26 cellular contexts compared by ENCODE assay signal in genomic region chr5:122924203-122924602, GRCh38.
DNase-seq lines count a peak whose midpoint lies in the region; ATAC-seq and TF ChIP-seq lines count a peak whose summit lies in the region.
"Had no signal": no experiment of that assay in that cellular context is flagged by ENCODE, and none has a peak within 500 bp of the region (broad histone marks: within the 10 kb centered on the region; RNA-seq: fewer than 3 reads in every experiment).

No MANE protein-coding gene starts in this region.

- no peak overlapping the region for H3K9ac ChIP-seq in GM23248

- in situ Hi-C loops in GM23248 (cut with MboI): no loop called here

- peak; percentile 53 for ATAC-seq in foreskin keratinocyte
- ATAC-seq: natural killer cell treated with Interleukin-12 subunit alpha and Interleukin-12 subunit beta and Interleukin-15 and Interleukin-18, amount 100 ng/mL, for 72 hours; PC-3 had no signal

- H3K9me3 ChIP-seq in GM23248 (ENCODE audit: low read depth) (no peaks in the 10 kb centered on the region), WERI-Rb-1 (ENCODE audit: severe bottlenecking) (no peaks in the 10 kb centered on the region)
- H3K9me3 ChIP-seq: heart left ventricle, ovary, SJSA1 had no signal

- peaks cover 4% of the 10 kb centered on the region; the same call in 1 of the 2 replicates for H4K20me1 ChIP-seq in GM23248 (ENCODE audit: insufficient read depth)

- 24 to 31% methylated on average over 5 of the region's 5 CpGs for WGBS in GM23248 (ENCODE audit: low coverage in 1 of 2, low lambda C conversion rate in 2 of 2, missing lambda C conversion rate in 2 of 2), 2 experiments

- no peaks in the 10 kb centered on the region for H3F3A ChIP-seq in GM23248 (ENCODE audit: insufficient read depth)

- H3K79me2 ChIP-seq in GM23248 (ENCODE audit: insufficient read depth): peaks cover 64% of the 10 kb centered on the region

- H3K9me2 ChIP-seq in GM23248 (ENCODE audit: insufficient read depth): no peaks in the 10 kb centered on the region

- peaks cover 11% of the 10 kb centered on the region for H3K4me1 ChIP-seq in GM23248 (ENCODE audit: insufficient read depth)
- H3K4me1 ChIP-seq in foreskin keratinocyte: no peaks in the 10 kb centered on the region
- H3K4me1 ChIP-seq: heart left ventricle, SJSA1 had no signal

- DNase-seq in A172 (ENCODE audit: low spot score): peak; percentile 38
- peak; percentile 83 for DNase-seq in GM23248
- peak; percentile 71 for DNase-seq in amniotic epithelial cell (ENCODE audit: low read depth)
- DNase-seq in foreskin keratinocyte: no peak
- DNase-seq in Ammon's horn (ENCODE audit: low spot score): no peak
- DNase-seq in WERI-Rb-1: no peak
- no peak for DNase-seq in activated CD4-positive, alpha-beta T cell treated with anti-CD3 and anti-CD28 coated beads, Interleukin-2, amount 50 U/mL, for 1 hour
- no peak for DNase-seq in caudate nucleus (lab: John Stamatoyannopoulos, UW)
- DNase-seq: ACHN; activated CD4-positive, alpha-beta T cell treated with anti-CD3 and anti-CD28 coated beads, Interleukin-2, amount 10 ng/mL, durations not matched to agents 24 days and 14 days; activated naive CD8-positive, alpha-beta T cell treated with anti-CD3 and anti-CD28 coated beads, Interleukin-2, amount 10 ng/mL, durations not matched to agents 7 days and 5 days; CD4-positive, alpha-beta T cell; DMS153; effector CD8-positive, alpha-beta T cell; HCEC 1CT; heart left ventricle; Karpas-422; left colon; NCI-H1105 treated with DMSO at 0.1 percent for 48 hours; NCI-H2029 treated with DMSO at 0.1 percent for 48 hours; NCI-H345; ovary; PC-3; T-helper 1 cell had no signal

- H3K27me3 ChIP-seq in GM23248 (replicated peaks; ENCODE audit: insufficient read depth): no peaks in the 10 kb centered on the region
- H3K27me3 ChIP-seq in foreskin keratinocyte: no peaks in the 10 kb centered on the region
- H3K27me3 ChIP-seq in WERI-Rb-1 (ENCODE audit: insufficient read depth, low read depth, severe bottlenecking): no peaks in the 10 kb centered on the region
- H3K27me3 ChIP-seq: heart left ventricle, ovary, SJSA1 had no signal

- H3K36me3 ChIP-seq in GM23248 (ENCODE audit: low read depth) (no peaks in the 10 kb centered on the region), WERI-Rb-1 (no peaks in the 10 kb centered on the region)
- H3K36me3 ChIP-seq: heart left ventricle, ovary, SJSA1 had no signal

- no peak overlapping the region for H2AFZ ChIP-seq in GM23248

- TF ChIP-seq CTCF in foreskin keratinocyte (conservative IDR thresholded peaks at IDR 0.05) (no peak), WERI-Rb-1 (IDR thresholded peaks at IDR 0.05; ENCODE audit: low read depth, low read length) (no peak)

- H3K4me3 ChIP-seq in GM23248: no peak overlapping the region
- H3K4me3 ChIP-seq in WERI-Rb-1 (ENCODE audit: low read depth, low read length): no peak overlapping the region
- H3K4me3 ChIP-seq: heart left ventricle, ovary, SJSA1 had no signal

- H3K27ac ChIP-seq in GM23248 (no peak overlapping the region), foreskin keratinocyte (no peak overlapping the region), WERI-Rb-1 (no peak overlapping the region), caudate nucleus (ENCODE audit: low read depth, low read length) (no peak overlapping the region)
- H3K27ac ChIP-seq: heart left ventricle, ovary, SJSA1 had no signal

- no peak overlapping the region for H3K4me2 ChIP-seq in GM23248 (ENCODE audit: unreplicated experiment)

Comparison
In these comparisons a context has a peak if more than half of its experiments do, and no peak if none do; other contexts are left out.
1. DNase-seq: peak in A172 (single experiment), GM23248 (single experiment) and amniotic epithelial cell (single experiment); none in foreskin keratinocyte (0 of 2), Ammon's horn (single experiment), WERI-Rb-1 (single experiment), activated CD4-positive, alpha-beta T cell treated with anti-CD3 and anti-CD28 coated beads, Interleukin-2, amount 50 U/mL, for 1 hour (single experiment) and caudate nucleus (0 of 61).